In the genomic region with DNA sequence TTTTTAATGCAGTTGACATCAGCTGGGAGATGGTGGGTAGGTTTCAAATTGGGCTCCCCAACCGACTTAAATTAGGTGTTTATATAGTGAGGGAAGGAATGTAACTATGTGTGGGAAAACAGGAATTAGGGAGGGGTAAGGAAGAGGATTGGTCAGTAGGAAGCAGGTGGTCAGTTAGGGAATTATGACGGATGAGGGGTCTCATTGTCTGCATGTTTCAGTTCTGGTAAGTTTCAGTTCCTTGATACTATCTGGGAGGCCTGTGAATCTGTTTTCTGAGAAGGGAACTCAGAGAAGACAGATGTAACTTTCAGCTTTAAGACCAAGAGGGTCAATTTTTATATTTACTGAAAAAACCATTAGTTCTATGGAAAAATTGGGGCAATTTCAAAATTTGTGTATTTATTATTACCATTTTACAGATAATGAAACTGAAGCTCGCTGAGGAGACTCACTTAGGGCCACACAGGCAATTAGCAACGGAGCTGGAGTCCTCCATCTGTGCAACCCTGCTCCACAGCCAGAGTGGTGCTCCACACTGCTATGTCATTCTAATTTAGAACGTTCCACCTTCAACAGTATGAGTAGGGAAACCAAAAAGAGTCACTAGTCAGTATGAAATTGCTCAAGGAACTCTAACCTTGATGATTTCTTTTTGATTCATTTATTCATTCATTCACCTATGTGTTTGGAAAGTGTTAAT, we compare ENCODE assay signal across 16 cellular contexts.
DNase-seq lines count a peak whose midpoint lies in the region; ATAC-seq lines count a peak whose summit lies in the region.
"Had no signal": no experiment of that assay in that cellular context is flagged by ENCODE, and none has a peak within 500 bp of the region (broad histone marks: within the 10 kb centered on the region; RNA-seq: fewer than 3 reads in every experiment).

No MANE protein-coding gene starts in this region.

- H3K36me3 ChIP-seq in BLaER1 treated with 17β-estradiol and CSF1 and Interleukin-3, amounts not matched to agents 10 nM and 100 nM = peaks cover 0 to 6% (median 0%) of the 10 kb centered on the region in 11 experiments; a peak in 5 of 22 replicates
- H3K36me3 ChIP-seq: Peyer's patch had no signal

- ATAC-seq in GM19328 (IDR thresholded peaks at IDR 0.05; ENCODE audit: unreplicated experiment) (peak; percentile 62), HG02623 (IDR thresholded peaks at IDR 0.05; ENCODE audit: unreplicated experiment) (peak; percentile 54), HG03520 (IDR thresholded peaks at IDR 0.05; ENCODE audit: unreplicated experiment) (peak; percentile 49), HG03175 (IDR thresholded peaks at IDR 0.05; ENCODE audit: unreplicated experiment) (no peak)
- ATAC-seq: A549, HepG2, left cardiac atrium had no signal

- H3K4me1 ChIP-seq in BLaER1 treated with 17β-estradiol and CSF1 and Interleukin-3, amounts not matched to agents 10 nM and 100 nM = peaks cover 0 to 23% (median 15%) of the 10 kb centered on the region in 10 experiments; a peak in 16 of 20 replicates
- H3K4me1 ChIP-seq: A549, Peyer's patch had no signal

- no peak overlapping the region for H3K4me3 ChIP-seq in BLaER1 treated with 17β-estradiol and CSF1 and Interleukin-3, amounts not matched to agents 10 nM and 100 nM
- H3K4me3 ChIP-seq: A549, Peyer's patch had no signal

- peak overlapping the region in 7 of 11 experiments; percentile 12 to 48 (median 39); a peak in 10 of 22 replicates for H3K27ac ChIP-seq in BLaER1 treated with 17β-estradiol and CSF1 and Interleukin-3, amounts not matched to agents 10 nM and 100 nM
- H3K27ac ChIP-seq: A549, Peyer's patch had no signal

- no peak overlapping the region for H3K9ac ChIP-seq in BLaER1 treated with 17β-estradiol and CSF1 and Interleukin-3, amounts not matched to agents 10 nM and 100 nM

- no peaks in the 10 kb centered on the region for H3K27me3 ChIP-seq in BLaER1 treated with 17β-estradiol and CSF1 and Interleukin-3, amounts not matched to agents 10 nM and 100 nM
- H3K27me3 ChIP-seq: Peyer's patch had no signal

- peak overlapping the region in 8 of 11 experiments; percentile 6 to 56 (median 40); a peak in 15 of 22 replicates for H3K4me2 ChIP-seq in BLaER1 treated with 17β-estradiol and CSF1 and Interleukin-3, amounts not matched to agents 10 nM and 100 nM
- H3K4me2 ChIP-seq: A549 had no signal

- DNase-seq in NCI-H748 (lab: John Stamatoyannopoulos, UW; ENCODE audit: unreplicated experiment) = no peak
- DNase-seq in NCI-H187 treated with DMSO at 0.1 percent for 48 hours (lab: John Stamatoyannopoulos, UW) = no peak
- DNase-seq in activated CD4-positive, alpha-beta T cell treated with anti-CD3 and anti-CD28 coated beads for 4 hours = no peak
- DNase-seq: activated CD4-positive, alpha-beta T cell treated with anti-CD3 and anti-CD28 coated beads for 48 hours; amygdala; erythroblast; left cardiac atrium; NCI-H1105; Peyer's patch had no signal

- H3K9me3 ChIP-seq in BLaER1 treated with 17β-estradiol and CSF1 and Interleukin-3, amounts not matched to agents 10 nM and 100 nM (replicated peaks in 1 of 11) = peaks cover 8 to 26% (median 13%) of the 10 kb centered on the region in 11 experiments; a peak in 21 of 22 replicates
- H3K9me3 ChIP-seq: A549, Peyer's patch had no signal

- H4K20me1 ChIP-seq in BLaER1 treated with 17β-estradiol and CSF1 and Interleukin-3, amounts not matched to agents 10 nM and 100 nM = no peaks in the 10 kb centered on the region
